1 cellular context compared by ENCODE assay signal in the genomic region with DNA sequence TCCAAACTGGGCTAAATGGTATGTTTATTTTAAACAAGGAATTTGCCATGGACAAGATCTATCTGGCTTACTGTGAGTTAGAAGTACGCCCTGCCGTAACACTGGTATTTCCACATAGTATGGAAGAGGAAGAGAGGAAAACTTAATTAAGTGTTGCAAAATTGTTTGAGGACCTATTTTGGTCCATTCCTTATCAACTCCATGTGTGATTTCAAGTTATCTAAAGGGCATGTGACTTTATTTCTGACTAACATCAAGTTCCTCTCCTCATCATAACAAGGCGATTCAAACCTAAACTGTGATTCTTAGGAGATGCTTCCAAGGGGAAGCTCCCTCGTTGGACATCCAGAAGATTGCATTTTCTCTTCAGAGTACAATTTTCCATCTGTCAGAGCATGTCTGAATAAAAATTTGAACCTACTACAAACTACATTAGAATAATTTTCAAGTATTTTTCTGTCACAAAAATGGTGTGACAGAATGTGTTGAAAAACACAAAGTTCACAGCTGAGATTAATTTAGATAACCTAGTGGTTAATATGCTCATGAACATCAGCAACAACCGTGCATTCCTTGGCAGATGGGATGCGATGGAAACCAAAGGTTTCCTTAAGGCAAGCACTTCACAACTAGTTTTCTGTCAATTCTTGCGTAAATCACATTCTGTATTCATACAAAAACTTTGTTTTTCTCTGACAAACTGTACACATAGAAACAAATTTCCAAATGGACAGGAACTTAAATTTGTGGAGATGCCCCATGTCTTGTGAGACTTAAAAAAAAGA.
TF ChIP-seq lines count a peak whose summit lies in the region.

No MANE protein-coding gene starts in this region.

TF ChIP-seq in IMR-90, 13 proteins besides CTCF, POLR2A, EP300 and RAD21:
- no peak for TF ChIP-seq MXI1 (IDR thresholded peaks at IDR 0.05; ENCODE audit: borderline replicate concordance, low read depth, low read length)
- no peak for TF ChIP-seq MAFK (IDR thresholded peaks at IDR 0.05; ENCODE audit: low read depth, low read length)
- TF ChIP-seq BHLHE40 (IDR thresholded peaks at IDR 0.05; ENCODE audit: low read depth, low read length): peak; percentile 25; the same call in 1 of the 2 replicates
- no peak for TF ChIP-seq MAZ (IDR thresholded peaks at IDR 0.05; ENCODE audit: borderline replicate concordance, low read depth, low read length)
- TF ChIP-seq CEBPB (IDR thresholded peaks at IDR 0.05; ENCODE audit: low read depth, low read length): peak; percentile 65
- no peak for TF ChIP-seq ELK1 (IDR thresholded peaks at IDR 0.05; ENCODE audit: borderline replicate concordance, low read depth, low read length)
- TF ChIP-seq USF2 (IDR thresholded peaks at IDR 0.05; ENCODE audit: low read depth, low read length): peak; percentile 41
- no peak for TF ChIP-seq RFX5 (IDR thresholded peaks at IDR 0.05; ENCODE audit: low read depth, low read length)
